Comparison of ENCODE assay signal across 1 cellular context in the genomic region with DNA sequence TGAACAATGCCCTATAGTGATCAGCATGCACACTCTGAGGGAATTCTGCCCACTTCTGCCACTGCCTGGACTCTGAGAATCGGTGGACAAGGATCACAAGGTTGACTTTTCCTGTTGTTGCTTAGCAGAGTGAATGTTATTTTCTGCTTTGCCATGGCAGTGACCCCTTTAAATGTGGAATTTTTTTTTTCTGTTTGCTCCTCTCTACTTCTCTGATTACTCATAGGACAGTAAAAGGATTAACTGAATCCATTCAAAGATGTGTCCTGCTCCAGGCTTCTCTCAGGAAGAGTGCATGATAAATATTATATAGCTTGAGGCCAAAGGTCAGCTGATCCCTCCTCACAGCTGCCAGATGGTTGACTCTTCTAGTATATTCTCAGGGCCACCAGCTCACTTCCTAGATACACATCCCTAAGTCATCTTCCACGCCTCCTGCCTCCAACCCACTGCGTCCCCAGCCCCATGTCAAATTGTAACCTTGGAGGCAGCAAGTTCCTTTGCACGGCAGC.
TF ChIP-seq lines count a peak whose summit lies in the region.

No MANE protein-coding gene starts in this region.

TF ChIP-seq in endothelial cell of umbilical vein, 7 proteins besides CTCF, POLR2A, EP300 and RAD21 (continued from another document):
- TF ChIP-seq, protein P1, sequence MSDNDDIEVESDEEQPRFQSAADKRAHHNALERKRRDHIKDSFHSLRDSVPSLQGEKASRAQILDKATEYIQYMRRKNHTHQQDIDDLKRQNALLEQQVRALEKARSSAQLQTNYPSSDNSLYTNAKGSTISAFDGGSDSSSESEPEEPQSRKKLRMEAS (IDR thresholded peaks at IDR 0.05; ENCODE audit: insufficient read depth, insufficient read length) = no peak
- TF ChIP-seq FOS (IDR thresholded peaks at IDR 0.05; ENCODE audit: borderline replicate concordance, insufficient read depth, low read length) = no peak
